8 cellular contexts compared by ENCODE assay signal in the genomic region with DNA sequence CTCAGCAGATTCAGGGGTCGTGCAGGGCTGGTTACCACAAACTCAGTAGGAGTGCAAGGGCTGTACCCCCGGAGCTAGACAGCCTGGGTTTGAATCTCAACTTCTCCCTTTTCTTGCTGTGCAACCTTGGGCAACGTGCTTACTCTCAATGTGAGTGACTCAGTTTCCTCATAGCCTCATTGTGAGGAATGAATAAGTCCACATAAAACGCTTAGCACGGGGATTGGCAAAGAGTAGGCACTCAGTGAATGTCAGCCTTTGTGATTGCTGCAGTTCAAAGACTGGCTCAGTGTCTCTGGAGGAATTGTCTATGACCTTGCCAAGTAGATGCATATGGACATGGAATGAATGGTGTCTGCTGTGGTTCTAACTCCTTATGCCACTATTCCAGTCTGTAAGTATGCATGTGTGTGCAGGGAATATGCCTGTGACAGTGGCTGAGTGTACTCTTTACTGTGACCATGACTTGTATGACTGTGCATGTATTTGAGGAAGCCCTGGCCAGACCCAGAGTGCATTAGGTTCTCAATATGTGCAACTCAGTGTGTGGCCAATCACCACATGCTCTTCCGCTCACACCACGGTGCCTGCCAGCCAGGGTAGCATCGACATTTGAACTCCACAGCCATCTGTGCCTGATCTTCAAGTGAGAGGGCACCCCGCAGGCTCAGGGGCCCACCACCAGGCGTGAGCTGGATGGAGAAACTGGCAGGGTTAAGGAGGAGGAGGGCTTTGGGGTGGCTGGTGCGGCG.
DNase-seq lines count a peak whose midpoint lies in the region; ATAC-seq lines count a peak whose summit lies in the region.

No MANE protein-coding gene starts in this region.

- H3K27me3 ChIP-seq in endocrine pancreas (ENCODE audit: control insufficient read depth, insufficient read depth, low read length) (no peaks in the 10 kb centered on the region), muscle layer of colon (ENCODE audit: control insufficient read depth in 1 of 2, insufficient read depth in 2 of 2, low read length in 2 of 2) (no peaks in the 10 kb centered on the region)

- no peaks in the 10 kb centered on the region for H3K36me3 ChIP-seq in SK-N-MC (ENCODE audit: insufficient read depth, low read length)
- no peaks in the 10 kb centered on the region for H3K36me3 ChIP-seq in endocrine pancreas (ENCODE audit: control insufficient read depth, insufficient read depth, low read length)
- H3K36me3 ChIP-seq in muscle layer of colon (ENCODE audit: insufficient read depth, low read length), result no peaks in the 10 kb centered on the region

- peak overlapping the region; percentile 82 for H3K4me3 ChIP-seq in SK-N-MC
- peak overlapping the region; percentile 58 for H3K4me3 ChIP-seq in endocrine pancreas (ENCODE audit: control insufficient read depth, insufficient read depth, low read length)
- H3K4me3 ChIP-seq in muscle layer of colon (ENCODE audit: low read depth in 1 of 2, low read length in 2 of 2), result peak overlapping the region; percentile 50 to 54

- no peak for ATAC-seq in GM19324 (IDR thresholded peaks at IDR 0.05; ENCODE audit: low FRiP score, unreplicated experiment)

- H3K9ac ChIP-seq in SK-N-MC (ENCODE audit: insufficient read length) (peak overlapping the region; percentile 61), endocrine pancreas (ENCODE audit: control insufficient read depth, insufficient read depth, low read length) (peak overlapping the region; percentile 55), muscle layer of colon (ENCODE audit: low read length) (peak overlapping the region; percentile 32)

- no peaks in the 10 kb centered on the region for H3K4me1 ChIP-seq in endocrine pancreas (ENCODE audit: control insufficient read depth, insufficient read depth, low read length)
- H3K4me1 ChIP-seq in muscle layer of colon (ENCODE audit: insufficient read depth, low read length), result peaks cover 28% of the 10 kb centered on the region

- no peaks in the 10 kb centered on the region for H3K9me3 ChIP-seq in SK-N-MC (ENCODE audit: low read depth, low read length)
- H3K9me3 ChIP-seq in endocrine pancreas (ENCODE audit: control insufficient read depth, low read length), result no peaks in the 10 kb centered on the region
- no peaks in the 10 kb centered on the region for H3K9me3 ChIP-seq in muscle layer of colon (ENCODE audit: low read length)

- H3K27ac ChIP-seq in SK-N-MC (no peak overlapping the region; the same call in 1 of the 2 replicates), muscle layer of colon (ENCODE audit: low read depth, low read length) (peak overlapping the region; percentile 89)

- DNase-seq in NCI-H2171 treated with DMSO at 0.1 percent for 48 hours (lab: John Stamatoyannopoulos, UW), result peak; percentile 13
- no peak for DNase-seq in NCI-H2171 (lab: John Stamatoyannopoulos, UW)
- DNase-seq in SK-N-MC (ENCODE audit: low read depth, low spot score), result no peak
- no peak for DNase-seq in NCI-H187 treated with DMSO at 0.1 percent for 48 hours (lab: John Stamatoyannopoulos, UW)
- DNase-seq in iPS-NIHi11 (ENCODE audit: low spot score), result no peak
